22 cellular contexts compared by ENCODE assay signal in genomic region chr6:44404022-44404714, GRCh38.
"Had no signal": no experiment of that assay in that cellular context is flagged by ENCODE, and none has a peak within 500 bp of the region (broad histone marks: within the 10 kb centered on the region; RNA-seq: fewer than 3 reads in every experiment).

No MANE protein-coding gene starts in this region.

- H3K27ac Mint-ChIP-seq: effector memory CD8-positive, alpha-beta T cell; nephron progenitor cell; stimulated activated naive B cell treated with anti-CD40 and anti-IgM and Interleukin-4, amounts not matched to agents 10 μg/mL and 1 μg/mL and 100 μg/mL, for 72 hours; stimulated activated naive CD8-positive, alpha-beta T cell treated with anti-CD3 and anti-CD28 coated beads, Interleukin-15, amount 100 ng/mL, for 72 hours had no signal

- H3K9me3 Mint-ChIP-seq: effector memory CD8-positive, alpha-beta T cell; stimulated activated naive CD8-positive, alpha-beta T cell treated with anti-CD3 and anti-CD28 coated beads, Interleukin-15, amount 100 ng/mL, for 72 hours had no signal

- ATAC-seq: effector memory CD8-positive, alpha-beta T cell; heart left ventricle; naive thymus-derived CD4-positive, alpha-beta T cell; sciatic nerve; stimulated activated naive B cell treated with anti-CD40 and anti-IgM and Interleukin-4, amounts not matched to agents 10 μg/mL and 1 μg/mL and 100 μg/mL, for 72 hours; stimulated activated naive CD8-positive, alpha-beta T cell treated with anti-CD3 and anti-CD28 coated beads, Interleukin-15, amount 100 ng/mL, for 72 hours; upper lobe of right lung had no signal

- H3K9ac ChIP-seq: parathyroid adenoma had no signal

- H3K9me3 ChIP-seq: esophagus squamous epithelium, heart left ventricle, prostate gland, spleen, testis, tibial nerve, upper lobe of right lung, vagina had no signal

- H3K4me3 ChIP-seq: esophagus squamous epithelium, heart left ventricle, prostate gland, spleen, testis, tibial nerve, upper lobe of right lung, vagina had no signal

- DNase-seq: cortex of kidney; effector memory CD8-positive, alpha-beta T cell; esophagus squamous epithelium; heart left ventricle; hypothalamus; kidney glomerular epithelial cell; mesendoderm; naive thymus-derived CD4-positive, alpha-beta T cell; nephron progenitor cell; spleen; stimulated activated CD4-positive, alpha-beta T cell treated with anti-CD3 and anti-CD28 coated beads, Interleukin-15, amount 100 ng/mL, for 24 hours; stimulated activated CD4-positive, alpha-beta T cell treated with anti-CD3 and anti-CD28 coated beads, Interleukin-1b, Interleukin-23, amount 100 ng/mL, for 48 hours; stimulated activated CD4-positive, alpha-beta T cell treated with anti-CD3 and anti-CD28 coated beads, Interleukin-4, amount 100 ng/mL, for 24 hours; stimulated activated naive B cell treated with anti-CD40 and anti-IgM and Interleukin-4, amounts not matched to agents 10 μg/mL and 1 μg/mL and 100 μg/mL, for 72 hours; stimulated activated naive CD8-positive, alpha-beta T cell treated with anti-CD3 and anti-CD28 coated beads, Interleukin-15, amount 100 ng/mL, for 72 hours; testis; upper lobe of right lung had no signal

- H3K4me1 Mint-ChIP-seq: nephron progenitor cell had no signal

- H3K4me1 ChIP-seq: parathyroid adenoma, prostate gland, upper lobe of right lung had no signal

- H3K27ac ChIP-seq: esophagus squamous epithelium, heart left ventricle, parathyroid adenoma, prostate gland, spleen, testis, tibial nerve, upper lobe of right lung, vagina had no signal

- H3K4me3 Mint-ChIP-seq: effector memory CD8-positive, alpha-beta T cell; naive thymus-derived CD4-positive, alpha-beta T cell; nephron progenitor cell; stimulated activated naive B cell treated with anti-CD40 and anti-IgM and Interleukin-4, amounts not matched to agents 10 μg/mL and 1 μg/mL and 100 μg/mL, for 72 hours; stimulated activated naive CD8-positive, alpha-beta T cell treated with anti-CD3 and anti-CD28 coated beads, Interleukin-15, amount 100 ng/mL, for 72 hours had no signal

- H3K27me3 Mint-ChIP-seq: effector memory CD8-positive, alpha-beta T cell; naive thymus-derived CD4-positive, alpha-beta T cell; stimulated activated naive B cell treated with anti-CD40 and anti-IgM and Interleukin-4, amounts not matched to agents 10 μg/mL and 1 μg/mL and 100 μg/mL, for 72 hours; stimulated activated naive CD8-positive, alpha-beta T cell treated with anti-CD3 and anti-CD28 coated beads, Interleukin-15, amount 100 ng/mL, for 72 hours had no signal
